ENCODE assay signal across 21 cellular contexts in genomic region chr4:152482211-152482610, GRCh38.
"Had no signal": no experiment of that assay in that cellular context is flagged by ENCODE, and none has a peak within 500 bp of the region (broad histone marks: within the 10 kb centered on the region; RNA-seq: fewer than 3 reads in every experiment).

No MANE protein-coding gene starts in this region.

- H3K36me3 Mint-ChIP-seq: natural killer cell had no signal

- H3K27ac Mint-ChIP-seq: progenitor cell of endocrine pancreas; stimulated activated naive CD8-positive, alpha-beta T cell treated with anti-CD3 and anti-CD28 coated beads, Interleukin-15, amount 100 ng/mL, for 72 hours had no signal

- H3K9me3 Mint-ChIP-seq: natural killer cell had no signal

- H3K27me3 ChIP-seq: colonic mucosa, right lobe of liver, suprapubic skin, transverse colon had no signal

- H3K9ac ChIP-seq: parathyroid adenoma had no signal

- H3K9me3 ChIP-seq: colonic mucosa, lower lobe of right lung, right lobe of liver, suprapubic skin, transverse colon had no signal

- DNase-seq: colonic mucosa; dermis blood vessel endothelial cell; effector memory CD4-positive, alpha-beta T cell; hypothalamus; left ventricle myocardium superior; lower lobe of right lung; natural killer cell; right lobe of liver; stimulated activated CD4-positive, alpha-beta T cell treated with anti-CD3 and anti-CD28 coated beads, Interleukin-12 subunit alpha, Interleukin-12 subunit beta, amount 100 ng/mL, for 4 hours; stimulated activated CD4-positive, alpha-beta T cell treated with anti-CD3 and anti-CD28 coated beads, Interleukin-1b, Interleukin-23, amount 100 ng/mL, for 48 hours; stimulated activated CD4-positive, alpha-beta T cell treated with anti-CD3 and anti-CD28 coated beads, Interleukin-4, amount 100 ng/mL, for 1 hour; stimulated activated CD8-positive, alpha-beta memory T cell treated with anti-CD3 and anti-CD28 coated beads, Interleukin-4, amount 100 ng/mL, for 48 hours; stimulated activated naive CD4-positive, alpha-beta T cell; stimulated activated naive CD8-positive, alpha-beta T cell treated with anti-CD3 and anti-CD28 coated beads, Interleukin-15, amount 100 ng/mL, for 72 hours; transverse colon had no signal

- ATAC-seq: left ventricle myocardium superior; lower lobe of right lung; natural killer cell; right lobe of liver; stimulated activated naive CD8-positive, alpha-beta T cell treated with anti-CD3 and anti-CD28 coated beads, Interleukin-15, amount 100 ng/mL, for 72 hours had no signal

- H3K4me2 ChIP-seq: smooth muscle cell had no signal

- H3K27ac ChIP-seq: colonic mucosa, lower lobe of right lung, parathyroid adenoma, suprapubic skin, transverse colon had no signal

- H3K4me3 Mint-ChIP-seq: natural killer cell; stimulated activated naive CD8-positive, alpha-beta T cell treated with anti-CD3 and anti-CD28 coated beads, Interleukin-15, amount 100 ng/mL, for 72 hours had no signal

- H3K4me1 ChIP-seq: parathyroid adenoma had no signal

- H3K4me3 ChIP-seq: colonic mucosa, lower lobe of right lung, right lobe of liver, smooth muscle cell, suprapubic skin, transverse colon had no signal

- H2AFZ ChIP-seq: parathyroid adenoma had no signal

- FAIRE-seq: endometrium, keratinocyte had no signal

- H3K36me3 ChIP-seq: colonic mucosa, lower lobe of right lung, right lobe of liver, suprapubic skin, transverse colon had no signal

- H3K27me3 Mint-ChIP-seq: progenitor cell of endocrine pancreas; stimulated activated naive CD8-positive, alpha-beta T cell treated with anti-CD3 and anti-CD28 coated beads, Interleukin-15, amount 100 ng/mL, for 72 hours had no signal
